In genomic region chr1:179365342-179366092, GRCh38 we compare ENCODE assay signal across 8 cellular contexts. TPM values are rescaled to one million over a fixed set of nuclear protein-coding genes. Genes with fewer than 3 reads are reported as not detected.
A peak's percentile ranks its signal among the peaks of the same experiment; 100 is the strongest.
DNase-seq lines count a peak whose midpoint lies in the region; ATAC-seq, FAIRE-seq and TF ChIP-seq lines count a peak whose summit lies in the region.

AXDND1 (plus strand) TSS chr1:179365971; CDS start chr1:179366510, 539 bp downstream.

- H3K9me1 ChIP-seq in keratinocyte (ENCODE audit: control insufficient read depth, extremely low read depth, insufficient read depth, low read length), result no peaks in the 10 kb centered on the region

- H4K20me1 ChIP-seq in keratinocyte (ENCODE audit: control insufficient read depth, extremely low read depth, insufficient read depth, low read length), result no peaks in the 10 kb centered on the region

- no peaks in the 10 kb centered on the region for H3K27me3 ChIP-seq in keratinocyte (ENCODE audit: control insufficient read depth, extremely low read depth, insufficient read depth, low read length)

- DNase-seq in AG09309 (ENCODE audit: low read depth), result peak; percentile 57
- DNase-seq in NCI-H2227 treated with DMSO at 0.1 percent for 48 hours (lab: John Stamatoyannopoulos, UW), result peak; percentile 84
- peak; percentile 75 to 84 (median 76) for DNase-seq in activated CD4-positive, CD25-positive, alpha-beta regulatory T cell (lab: John Stamatoyannopoulos, UW)
- DNase-seq in central memory CD4-positive, alpha-beta T cell, result peak; percentile 93
- peak; percentile 28 for DNase-seq in keratinocyte (ENCODE audit: low read depth, low spot score)
- DNase-seq in stimulated activated CD4-positive, alpha-beta T cell treated with anti-CD3 and anti-CD28 coated beads, Interleukin-15, amount 100 ng/mL, for 1 hour (ENCODE audit: low read depth in 1 of 2, low spot score in 1 of 2), result peak; percentile 74 to 75

- TF ChIP-seq CTCF in AG09309 (IDR thresholded peaks at IDR 0.05; ENCODE audit: control insufficient read depth, insufficient read depth, low read depth, low read length, missing control alignments), result peak; percentile 28
- peak in 1 of 3 experiments; percentile 7 for TF ChIP-seq CTCF in keratinocyte (optimal IDR thresholded peaks at IDR 0.05 in 1 of 3, IDR thresholded peaks at IDR 0.05 in 1 of 3, conservative IDR thresholded peaks at IDR 0.05 in 1 of 3; ENCODE audit: extremely low read depth in 1 of 3, insufficient read depth in 2 of 3, low read length in 3 of 3)

- peaks cover 4% of the 10 kb centered on the region for H3K4me1 ChIP-seq in keratinocyte (ENCODE audit: control insufficient read depth, extremely low read depth, insufficient read depth, low read length)

- H3K36me3 ChIP-seq in keratinocyte (ENCODE audit: control insufficient read depth in 2 of 2, extremely low read depth in 1 of 2, insufficient read depth in 2 of 2, low read length in 2 of 2), result no peaks in the 10 kb centered on the region

- H3K9ac ChIP-seq in keratinocyte (ENCODE audit: control insufficient read depth, extremely low read depth, insufficient read depth, low read length), result peak within 1 kb of the TSS; percentile 96

- H3K27ac ChIP-seq in keratinocyte (ENCODE audit: control insufficient read depth, insufficient read depth, low read length), result peak within 1 kb of the TSS; percentile 96

- H3K4me3 ChIP-seq in AG09309 (ENCODE audit: control insufficient read depth, low read depth, low read length), result peak within 1 kb of the TSS; percentile 91
- H3K4me3 ChIP-seq in keratinocyte (ENCODE audit: control insufficient read depth in 2 of 3, extremely low read depth in 1 of 3, insufficient read depth in 2 of 3, low read depth in 1 of 3, low read length in 3 of 3), result peak within 1 kb of the TSS; percentile 65 to 92 (median 78)

- dilution Hi-C loops in keratinocyte (cut with MboI; ENCODE audit: extremely low pct_ligation_motif_present, low sequenced_read_pairs), result no loop called here

- H2AFZ ChIP-seq in keratinocyte (ENCODE audit: control insufficient read depth, low read length), result peak within 1 kb of the TSS; percentile 96

- peak; percentile 97 for ATAC-seq in HG03175 (IDR thresholded peaks at IDR 0.05; ENCODE audit: unreplicated experiment)

- no peaks in the 10 kb centered on the region for H3K79me2 ChIP-seq in keratinocyte (ENCODE audit: control insufficient read depth, insufficient read depth, low read length)

- TF ChIP-seq POLR2A in GM18951 (IDR thresholded peaks at IDR 0.05; ENCODE audit: extremely low read depth, insufficient read depth, insufficient read length), result peak; percentile 53

- in situ Hi-C loops in GM18951 (cut with MboI; ENCODE audit: low sequenced_read_pairs, unreplicated experiment), result loop anchor here (5.0 to 25.0 kb wide), 2 partner anchors 283 to 828 kb away; partner anchors contain the start of gene TOR3A

- peak within 1 kb of the TSS; percentile 98 for H3K4me2 ChIP-seq in keratinocyte (ENCODE audit: control insufficient read depth, extremely low read depth, insufficient read depth, low read depth, low read length)

- peak; percentile 20 for FAIRE-seq in keratinocyte (lab: Jason Lieb, UNC)

- no peaks in the 10 kb centered on the region for H3K9me3 ChIP-seq in keratinocyte (ENCODE audit: control insufficient read depth, low read depth, low read length)

RNA-seq across cellular contexts. Expression of gene AXDND1, which starts in this region (rescaled TPM):
- 0.04 to 0.10 TPM in 2 of 3 replicates, not detected in the other for polyA plus RNA-seq in keratinocyte
- polyA plus RNA-seq in keratinocyte (2011; ENCODE audit: low read depth), result 0.82 TPM
- polyA plus RNA-seq in keratinocyte (2011; cell fraction: cytosol; rRNA removed), result 0.14 and 0.16 TPM in 2 replicates
- polyA plus RNA-seq in keratinocyte (2011; cell fraction: nucleus; rRNA removed), result 0.59 and 0.72 TPM in 2 replicates
- 0.31 TPM in 1 of 2 replicates, not detected in the other for polyA plus RNA-seq in keratinocyte (2012; ENCODE audit: low replicate concordance)
- 0.13 to 0.58 TPM in 2 of 3 replicates, not detected in the other for polyA minus RNA-seq in keratinocyte
- polyA minus RNA-seq in keratinocyte (2011; cell fraction: cytosol; rRNA and poly(A)+ RNA removed), result not detected
- polyA minus RNA-seq in keratinocyte (2011; cell fraction: nucleus; rRNA and poly(A)+ RNA removed), result 0.31 TPM in 1 of 2 replicates, not detected in the other

Comparison
In these comparisons a context has a peak if more than half of its experiments do, and no peak if none do; other contexts are left out.
1. Peak in every context shown above with its lines: DNase-seq, ATAC-seq, H3K4me3 ChIP-seq and H3K27ac ChIP-seq.
2. Peak in DNase-seq, H3K4me3 ChIP-seq, H3K27ac ChIP-seq, H3K9ac ChIP-seq and H3K4me2 ChIP-seq in keratinocyte; RNA of the gene not detected or under 1 TPM.
3. DNase-seq: peak in every context shown above with its lines; median percentile 93 in central memory CD4-positive, alpha-beta T cell; 84 in NCI-H2227 treated with DMSO at 0.1 percent for 48 hours; 76 in activated CD4-positive, CD25-positive, alpha-beta regulatory T cell; 74 in stimulated activated CD4-positive, alpha-beta T cell treated with anti-CD3 and anti-CD28 coated beads, Interleukin-15, amount 100 ng/mL, for 1 hour; 57 in AG09309; 28 in keratinocyte.